ENCODE assay signal across 15 cellular contexts in the genomic region with DNA sequence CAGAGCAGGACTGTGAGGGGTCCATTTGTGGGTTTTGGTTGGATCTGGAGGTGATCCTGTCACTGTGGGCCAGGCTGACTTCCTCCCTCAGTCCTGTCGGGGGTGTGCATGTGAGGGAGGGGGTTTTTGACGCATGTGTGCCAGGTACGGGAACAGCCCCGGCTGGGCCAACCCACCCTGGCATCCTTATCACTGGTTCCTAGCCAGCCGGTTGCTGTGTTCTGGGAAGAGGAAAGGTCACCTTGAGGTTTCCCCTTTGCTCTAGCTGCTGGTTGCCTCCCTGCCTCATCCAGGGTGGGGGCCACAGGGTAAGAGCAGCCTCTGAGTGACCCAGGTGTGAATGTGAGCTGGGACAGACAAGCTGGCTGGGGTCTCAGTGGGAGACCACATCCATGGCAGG. TPM values are rescaled to one million over a fixed set of nuclear protein-coding genes. Genes with fewer than 3 reads are reported as not detected.
DNase-seq lines count a peak whose midpoint lies in the region; ATAC-seq and TF ChIP-seq lines count a peak whose summit lies in the region.
"Had no signal": no experiment of that assay in that cellular context is flagged by ENCODE, and none has a peak within 500 bp of the region (broad histone marks: within the 10 kb centered on the region; RNA-seq: fewer than 3 reads in every experiment).

No MANE protein-coding gene starts in this region.

- intact Hi-C loops in Right ventricle myocardium superior (cut with DNase I): no loop called here

- no peaks in the 10 kb centered on the region for H3K36me3 ChIP-seq in right atrium auricular region
- H3K36me3 ChIP-seq in HEK293 (ENCODE audit: control insufficient read depth in 2 of 2, insufficient read depth in 1 of 2, low read length in 2 of 2): no peaks in the 10 kb centered on the region
- no peaks in the 10 kb centered on the region for H3K36me3 ChIP-seq in mucosa of stomach (ENCODE audit: control insufficient read depth, insufficient read depth, low read length)

- no peaks in the 10 kb centered on the region for H3K9me3 ChIP-seq in right atrium auricular region
- no peaks in the 10 kb centered on the region for H3K9me3 ChIP-seq in HEK293 (ENCODE audit: control insufficient read depth, insufficient read depth, low read depth, low read length)
- H3K9me3 ChIP-seq in mucosa of stomach (ENCODE audit: control insufficient read depth, low read length): no peaks in the 10 kb centered on the region

- H3K4me1 ChIP-seq in right atrium auricular region (peaks cover 0 to 13% of the 10 kb centered on the region in 2 donors), HEK293 (ENCODE audit: control insufficient read depth, insufficient read depth, low read length) (peaks cover 8% of the 10 kb centered on the region), mucosa of stomach (ENCODE audit: control insufficient read depth, insufficient read depth, low read length) (peaks cover 83% of the 10 kb centered on the region)

- CTCF ChIA-PET in HEK293 (lab: Yijun Ruan, JAX): interaction anchor here (0.8 to 2.8 kb wide), 2 partner anchors 11 to 36 kb away, joined by 4 to 18 read pairs; no protein-coding TSS in a partner anchor

- POLR2A ChIA-PET in HEK293 (lab: Yijun Ruan, JAX): no interaction called here

- ATAC-seq in Right ventricle myocardium superior (ENCODE audit: poor library complexity) (peak; percentile 69), HG03095 (IDR thresholded peaks at IDR 0.05; ENCODE audit: unreplicated experiment) (no peak)

- H3K4me3 ChIP-seq in right atrium auricular region (no peak overlapping the region), HEK293 (ENCODE audit: low read depth, low read length) (no peak overlapping the region), mucosa of stomach (ENCODE audit: low read length) (peak overlapping the region; percentile 24)

- H3K27ac ChIP-seq in right atrium auricular region: no peak overlapping the region
- no peak overlapping the region for H3K27ac ChIP-seq in HEK293 (ENCODE audit: extremely low read depth, low read depth, low read length)

- peak overlapping the region; percentile 67 for H3K9ac ChIP-seq in mucosa of stomach (ENCODE audit: low read length)

- H3K27me3 ChIP-seq in right atrium auricular region (no peaks in the 10 kb centered on the region), mucosa of stomach (ENCODE audit: control insufficient read depth, insufficient read depth, low read length) (peaks cover 4% of the 10 kb centered on the region)

- TF ChIP-seq CTCF in right atrium auricular region (IDR thresholded peaks at IDR 0.05) (no peak), HEK293 (tag by site-specific recombination; IDR thresholded peaks at IDR 0.05) (no peak)

- DNase-seq in Right ventricle myocardium superior (no peak), right atrium auricular region (ENCODE audit: low spot score) (no peak), NCI-H2107 treated with DMSO at 0.1 percent for 48 hours (lab: John Stamatoyannopoulos, UW; ENCODE audit: unreplicated experiment) (no peak), SIG-M5 treated with dmso at 0.1 percent for 504 hours (lab: John Stamatoyannopoulos, UW; ENCODE audit: unreplicated experiment) (no peak)
- DNase-seq: 8988T; ACHN; C1 segment of cervical spinal cord; Calu3; CD4-positive, alpha-beta T cell; DMS 273 treated with DMSO at 0.1 percent for 48 hours; H7 had no signal

TF ChIP-seq in HEK293, 187 proteins besides CTCF, POLR2A, EP300 and RAD21:
- TF ChIP-seq GLI4 (tag by site-specific recombination; IDR thresholded peaks at IDR 0.05): no peak
- TF ChIP-seq, protein P1, sequence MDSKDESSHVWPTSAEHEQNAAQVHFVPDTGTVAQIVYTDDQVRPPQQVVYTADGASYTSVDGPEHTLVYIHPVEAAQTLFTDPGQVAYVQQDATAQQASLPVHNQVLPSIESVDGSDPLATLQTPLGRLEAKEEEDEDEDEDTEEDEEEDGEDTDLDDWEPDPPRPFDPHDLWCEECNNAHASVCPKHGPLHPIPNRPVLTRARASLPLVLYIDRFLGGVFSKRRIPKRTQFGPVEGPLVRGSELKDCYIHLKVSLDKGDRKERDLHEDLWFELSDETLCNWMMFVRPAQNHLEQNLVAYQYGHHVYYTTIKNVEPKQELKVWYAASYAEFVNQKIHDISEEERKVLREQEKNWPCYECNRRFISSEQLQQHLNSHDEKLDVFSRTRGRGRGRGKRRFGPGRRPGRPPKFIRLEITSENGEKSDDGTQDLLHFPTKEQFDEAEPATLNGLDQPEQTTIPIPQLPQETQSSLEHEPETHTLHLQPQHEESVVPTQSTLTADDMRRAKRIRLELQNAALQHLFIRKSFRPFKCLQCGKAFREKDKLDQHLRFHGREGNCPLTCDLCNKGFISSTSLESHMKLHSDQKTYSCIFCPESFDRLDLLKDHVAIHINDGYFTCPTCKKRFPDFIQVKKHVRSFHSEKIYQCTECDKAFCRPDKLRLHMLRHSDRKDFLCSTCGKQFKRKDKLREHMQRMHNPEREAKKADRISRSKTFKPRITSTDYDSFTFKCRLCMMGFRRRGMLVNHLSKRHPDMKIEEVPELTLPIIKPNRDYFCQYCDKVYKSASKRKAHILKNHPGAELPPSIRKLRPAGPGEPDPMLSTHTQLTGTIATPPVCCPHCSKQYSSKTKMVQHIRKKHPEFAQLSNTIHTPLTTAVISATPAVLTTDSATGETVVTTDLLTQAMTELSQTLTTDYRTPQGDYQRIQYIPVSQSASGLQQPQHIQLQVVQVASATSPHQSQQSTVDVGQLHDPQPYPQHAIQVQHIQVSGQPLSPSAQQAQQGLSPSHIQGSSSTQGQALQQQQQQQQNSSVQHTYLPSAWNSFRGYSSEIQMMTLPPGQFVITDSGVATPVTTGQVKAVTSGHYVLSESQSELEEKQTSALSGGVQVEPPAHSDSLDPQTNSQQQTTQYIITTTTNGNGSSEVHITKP (tag by site-specific recombination; IDR thresholded peaks at IDR 0.05): 0 out of 2 replicates have a peak, but pooled peaks have one; percentile 36

RNA-seq across cellular contexts. Expression of a gene that starts 2.5 kb away (rescaled TPM):
- 33.0 TPM for total RNA-seq in Right ventricle myocardium superior
- 10 to 100 TPM; 24.4 to 35.4 TPM for total RNA-seq in right atrium auricular region
- total RNA-seq: CD4-positive, alpha-beta T cell; Daoy; H7 had no signal
